17 cellular contexts compared by ENCODE assay signal in the genomic region with DNA sequence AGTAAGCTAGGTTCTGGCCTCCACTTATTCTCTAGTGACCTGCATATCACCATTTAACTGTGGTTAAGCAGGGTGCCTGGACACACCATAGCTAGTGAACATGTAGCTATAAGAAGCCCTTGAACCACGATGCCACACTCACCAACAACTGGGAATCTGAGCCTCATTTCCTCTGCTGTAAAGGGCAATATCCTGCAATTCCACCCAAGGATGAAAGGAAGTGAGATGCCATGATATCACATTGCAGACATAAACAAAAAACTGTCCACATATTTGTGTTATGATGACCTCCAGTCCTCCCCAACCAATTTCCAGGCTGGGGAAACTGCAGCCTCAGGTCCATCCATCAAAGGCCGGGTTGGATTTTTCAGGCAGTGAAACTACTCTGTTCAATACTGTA. TPM values are rescaled to one million over a fixed set of nuclear protein-coding genes. Genes with fewer than 3 reads are reported as not detected.
DNase-seq lines count a peak whose midpoint lies in the region; ATAC-seq and TF ChIP-seq lines count a peak whose summit lies in the region.
"Had no signal": no experiment of that assay in that cellular context is flagged by ENCODE, and none has a peak within 500 bp of the region (broad histone marks: within the 10 kb centered on the region; RNA-seq: fewer than 3 reads in every experiment).

No MANE protein-coding gene starts in this region.

- H3K27ac Mint-ChIP-seq in CD8-positive, alpha-beta T cell: peak overlapping the region; percentile 6
- no peak overlapping the region for H3K27ac Mint-ChIP-seq in progenitor cell of endocrine pancreas

- DNase-seq in CD8-positive, alpha-beta T cell: no peak
- DNase-seq in amniotic epithelial cell (ENCODE audit: low read depth) (peak; percentile 49), psoas muscle (no peak), osteoblast (ENCODE audit: insufficient read length, low spot score, missing footprints) (no peak), progenitor cell of endocrine pancreas (ENCODE audit: low spot score, unreplicated experiment) (no peak)
- DNase-seq: activated T-cell treated with anti-CD3 and anti-CD28 coated beads, Interleukin-2, amount 50 U/mL, for 1 hour; adrenal gland; head of caudate nucleus; midbrain; occipital lobe; Peyer's patch; T-helper 2 cell had no signal

- POLR2A ChIA-PET in CD8-positive, alpha-beta T cell (lab: Charles Lee): interaction anchor here (0.6 kb wide), 1 partner anchor 98 kb away, joined by 3 read pairs; no protein-coding TSS in a partner anchor

- H3K79me2 ChIP-seq in KMS-11 (ENCODE audit: insufficient read depth, low read depth) (peaks cover 77% of the 10 kb centered on the region), osteoblast (ENCODE audit: insufficient read depth, low read length) (peaks cover 83% of the 10 kb centered on the region)

- no peak for ATAC-seq in CD8-positive, alpha-beta T cell
- ATAC-seq in psoas muscle (no peak), GM19023 (IDR thresholded peaks at IDR 0.05; ENCODE audit: unreplicated experiment) (no peak), GM21825 (IDR thresholded peaks at IDR 0.05; ENCODE audit: unreplicated experiment) (no peak)
- ATAC-seq: activated CD4-positive, CD25-positive, alpha-beta regulatory T cell treated with anti-CD3 and anti-CD28 coated beads, Interleukin-2, amount 50 U/mL, for 24 hours had no signal

- intact Hi-C loops in CD8-positive, alpha-beta T cell (cut with DNase I, micrococcal nuclease): no loop called here
- intact Hi-C loops in psoas muscle (cut with DNase I): no loop called here

- no peak overlapping the region for H3K4me3 Mint-ChIP-seq in CD8-positive, alpha-beta T cell
- no peak overlapping the region for H3K4me3 Mint-ChIP-seq in progenitor cell of endocrine pancreas (ENCODE audit: low read depth)
- H3K4me3 Mint-ChIP-seq: CD14-positive monocyte had no signal

- no peaks in the 10 kb centered on the region for H3K27me3 Mint-ChIP-seq in CD8-positive, alpha-beta T cell (ENCODE audit: low read depth)
- no peaks in the 10 kb centered on the region for H3K27me3 Mint-ChIP-seq in progenitor cell of endocrine pancreas

- WGBS in psoas muscle, 3 donors: 43 to 57% (median 50%) methylated on average over 2 of the region's 2 CpGs

- H3K9ac ChIP-seq in KMS-11: no peak overlapping the region

- no peak overlapping the region for H3K27ac ChIP-seq in CD8-positive, alpha-beta T cell (ENCODE audit: low read depth, low read length)
- H3K27ac ChIP-seq in KMS-11 (peak overlapping the region; percentile 69; the same call in 1 of the 2 replicates), psoas muscle (peak overlapping the region; percentile 81), osteoblast (ENCODE audit: low read depth, low read length) (no peak overlapping the region)

- no peaks in the 10 kb centered on the region for H3K9me3 Mint-ChIP-seq in CD8-positive, alpha-beta T cell
- no peaks in the 10 kb centered on the region for H3K9me3 Mint-ChIP-seq in progenitor cell of endocrine pancreas (ENCODE audit: low read depth)
- H3K9me3 Mint-ChIP-seq: CD14-positive monocyte had no signal

- H3K4me1 Mint-ChIP-seq in CD8-positive, alpha-beta T cell (ENCODE audit: low read depth): peaks cover 78% of the 10 kb centered on the region
- no peaks in the 10 kb centered on the region for H3K4me1 Mint-ChIP-seq in progenitor cell of endocrine pancreas (ENCODE audit: low read depth)

- no peaks in the 10 kb centered on the region for H3K27me3 ChIP-seq in CD8-positive, alpha-beta T cell (ENCODE audit: insufficient read depth, low read length)
- no peaks in the 10 kb centered on the region for H3K27me3 ChIP-seq in KMS-11 (ENCODE audit: insufficient read depth, low read depth)
- H3K27me3 ChIP-seq in psoas muscle (ENCODE audit: insufficient read depth in 3 of 3, low read length in 2 of 3): no peaks in the 10 kb centered on the region
- H3K27me3 ChIP-seq in osteoblast (ENCODE audit: insufficient read depth, low read length): no peaks in the 10 kb centered on the region
- H3K27me3 ChIP-seq: adrenal gland, Peyer's patch had no signal

- H3K36me3 ChIP-seq in CD8-positive, alpha-beta T cell (ENCODE audit: insufficient read depth, low read length): peaks cover 10% of the 10 kb centered on the region
- H3K36me3 ChIP-seq in KMS-11 (ENCODE audit: insufficient read depth) (no peaks in the 10 kb centered on the region), psoas muscle (ENCODE audit: insufficient read depth in 1 of 2, low read depth in 1 of 2) (peaks cover 0 to 6% of the 10 kb centered on the region in 2 donors), osteoblast (ENCODE audit: insufficient read depth, low read length) (no peaks in the 10 kb centered on the region)
- H3K36me3 ChIP-seq: adrenal gland had no signal

- TF ChIP-seq CTCF in CD8-positive, alpha-beta T cell (IDR thresholded peaks at IDR 0.05): no peak
- no peak for TF ChIP-seq CTCF in KMS-11 (conservative IDR thresholded peaks at IDR 0.05; ENCODE audit: low read depth, low read length)
- no peak for TF ChIP-seq CTCF in psoas muscle (IDR thresholded peaks at IDR 0.05)
- no peak for TF ChIP-seq CTCF in osteoblast (IDR thresholded peaks at IDR 0.05; ENCODE audit: extremely low read depth, low read depth, low read length)
- no peak for TF ChIP-seq CTCF in progenitor cell of endocrine pancreas (IDR thresholded peaks at IDR 0.05; ENCODE audit: unreplicated experiment)

- H3K9me3 ChIP-seq in CD8-positive, alpha-beta T cell (ENCODE audit: low read length): no peaks in the 10 kb centered on the region
- H3K9me3 ChIP-seq in psoas muscle (no peaks in the 10 kb centered on the region), osteoblast (ENCODE audit: low read depth, low read length) (no peaks in the 10 kb centered on the region)
- H3K9me3 ChIP-seq: adrenal gland, Peyer's patch had no signal

- H3K4me1 ChIP-seq in CD8-positive, alpha-beta T cell (ENCODE audit: insufficient read depth, low read length): peaks cover 32% of the 10 kb centered on the region
- peaks cover 65% of the 10 kb centered on the region for H3K4me1 ChIP-seq in KMS-11 (ENCODE audit: low read depth, poor library complexity, severe bottlenecking)
- peaks cover 83% of the 10 kb centered on the region for H3K4me1 ChIP-seq in psoas muscle
- peaks cover 28% of the 10 kb centered on the region for H3K4me1 ChIP-seq in osteoblast (ENCODE audit: insufficient read depth, low read length)

- H3K4me3 ChIP-seq in CD8-positive, alpha-beta T cell (ENCODE audit: low read depth, low read length): no peak overlapping the region
- H3K4me3 ChIP-seq in KMS-11 (IDR thresholded peaks at IDR 0.05; ENCODE audit: insufficient read depth, low read depth, low read length) (no peak overlapping the region), psoas muscle (no peak overlapping the region), osteoblast (ENCODE audit: insufficient read depth, low read length) (no peak overlapping the region)
- H3K4me3 ChIP-seq: adrenal gland, Peyer's patch had no signal

- no peak overlapping the region for H2AFZ ChIP-seq in KMS-11 (ENCODE audit: low read depth)
- no peak overlapping the region for H2AFZ ChIP-seq in osteoblast (ENCODE audit: low read length)

- H3K4me2 ChIP-seq in KMS-11 (peak overlapping the region; percentile 95), osteoblast (ENCODE audit: insufficient read depth, low read length) (no peak overlapping the region)

- CTCF ChIA-PET in CD8-positive, alpha-beta T cell (lab: Charles Lee): interaction anchor here (0.9 to 1.6 kb wide), 5 partner anchors 18 to 56 kb away, joined by 3 to 5 read pairs (median 4); no protein-coding TSS in a partner anchor

- H3K36me3 Mint-ChIP-seq in CD8-positive, alpha-beta T cell: peaks cover 75% of the 10 kb centered on the region
- H3K36me3 Mint-ChIP-seq in progenitor cell of endocrine pancreas (ENCODE audit: insufficient read depth): no peaks in the 10 kb centered on the region

- H4K20me1 ChIP-seq in KMS-11 (ENCODE audit: insufficient read depth) (no peaks in the 10 kb centered on the region), osteoblast (ENCODE audit: insufficient read depth, low read length) (peaks cover 42% of the 10 kb centered on the region)

RNA-seq across cellular contexts. Expression of a gene that starts 10.4 kb away (rescaled TPM):
- 100 to 1,000 TPM; 133 to 134 TPM for total RNA-seq in CD8-positive, alpha-beta T cell
- total RNA-seq in psoas muscle (100 to 1,000 TPM; 114 to 218 (median 149) TPM), osteoblast (66.3 and 85.8 TPM in 2 replicates), progenitor cell of endocrine pancreas (53.8 and 55.0 TPM in 2 replicates)
- 100 to 1,000 TPM in 2 of 3 donors, 10 to 100 TPM in 1; 55.5 to 167 (median 106) TPM for polyA plus RNA-seq in psoas muscle

RNA-seq across cellular contexts. Expression of a gene that starts 50.1 kb away (rescaled TPM):
- total RNA-seq in CD8-positive, alpha-beta T cell: not detected
- 100 to 1,000 TPM; 447 to 852 (median 690) TPM for total RNA-seq in psoas muscle
- polyA plus RNA-seq in psoas muscle: 100 to 1,000 TPM; 551 to 766 (median 552) TPM
- total RNA-seq in osteoblast: 8.8 and 9.8 TPM in 2 replicates
- 28.2 and 34.1 TPM in 2 replicates for total RNA-seq in progenitor cell of endocrine pancreas

Comparison
In these comparisons a context has a peak if more than half of its experiments do, and no peak if none do; other contexts are left out.
1. H3K27ac ChIP-seq: peak in KMS-11 (single experiment) and psoas muscle (single experiment); none in CD8-positive, alpha-beta T cell (single experiment) and osteoblast (single experiment).
2. RNA of a gene that starts 50.1 kb away (total RNA-seq): 447 to 852 TPM in psoas muscle; 28.2 to 34.1 TPM in progenitor cell of endocrine pancreas, 8.8 to 9.8 TPM in osteoblast and not detected in CD8-positive, alpha-beta T cell; every median in the first group is over 10 times any median in the second.